ENCODE assay signal across 8 cellular contexts in genomic region chr19:46546194-46546896, GRCh38. TPM values are rescaled to one million over a fixed set of nuclear protein-coding genes. Genes with fewer than 3 reads are reported as not detected.
A peak's percentile ranks its signal among the peaks of the same experiment; 100 is the strongest.
DNase-seq lines count a peak whose midpoint lies in the region; ATAC-seq, FAIRE-seq and TF ChIP-seq lines count a peak whose summit lies in the region.

No MANE protein-coding gene starts in this region.

- TF ChIP-seq POLR2A in right lobe of liver (IDR thresholded peaks at IDR 0.05) (no peak), GM12892 (IDR thresholded peaks at IDR 0.05; ENCODE audit: low read depth, low read length) (no peak)

- intact Hi-C loops in right lobe of liver (cut with DNase I): no loop called here
- intact Hi-C loops in aorta (cut with DNase I): no loop called here

- H3K9me3 ChIP-seq in right lobe of liver (no peaks in the 10 kb centered on the region), aorta (ENCODE audit: control insufficient read depth, low read length) (peaks cover 4% of the 10 kb centered on the region)

- H3K4me1 ChIP-seq in right lobe of liver (no peaks in the 10 kb centered on the region), aorta (ENCODE audit: control insufficient read depth in 1 of 2, insufficient read depth in 2 of 2, low read length in 2 of 2) (no peaks in the 10 kb centered on the region)

- peak overlapping the region; percentile 33 to 55 (median 33) for H3K4me3 ChIP-seq in right lobe of liver
- no peak overlapping the region for H3K4me3 ChIP-seq in aorta (ENCODE audit: low read length in 2 of 2)

- in situ Hi-C loops in T47D (cut with HindIII; ENCODE audit: low pct_unique_long_range_greater_than_20kb, low sequenced_read_pairs): no loop called here

- no peak for TF ChIP-seq CTCF in right lobe of liver (IDR thresholded peaks at IDR 0.05)

- H3K27me3 ChIP-seq in right lobe of liver (no peaks in the 10 kb centered on the region), aorta (ENCODE audit: control insufficient read depth in 1 of 2, insufficient read depth in 2 of 2, low read length in 1 of 2) (peaks cover 0 to 2% of the 10 kb centered on the region in 2 donors)

- no peaks in the 10 kb centered on the region for H3K36me3 ChIP-seq in right lobe of liver
- H3K36me3 ChIP-seq in aorta (ENCODE audit: control insufficient read depth in 1 of 2, insufficient read depth in 2 of 2, low read length in 1 of 2): no peaks in the 10 kb centered on the region

- peak; percentile 10 for DNase-seq in ELR (ENCODE audit: low read depth)
- DNase-seq in NAMALWA (ENCODE audit: low spot score): peak; percentile 35
- DNase-seq in T47D (ENCODE audit: low read depth in 1 of 2, low spot score in 1 of 2): peak; percentile 11 to 76
- peak; percentile 66 to 79 (median 77) for DNase-seq in right lobe of liver
- peak; percentile 46 for DNase-seq in urothelium cell line (ENCODE audit: low spot score)
- no peak for DNase-seq in GM19240 (ENCODE audit: insufficient read length, low spot score)
- no peak for DNase-seq in aorta
- DNase-seq in GM12892 (ENCODE audit: insufficient read length): no peak

- ATAC-seq in right lobe of liver (peak; percentile 89 to 92 (median 91)), aorta (ENCODE audit: low FRiP score) (no peak)

- FAIRE-seq in urothelium cell line (lab: Jason Lieb, UNC) (no peak), GM12892 (lab: Jason Lieb, UNC) (no peak)

- peak overlapping the region in 1 of 3 donors; percentile 12 for H3K27ac ChIP-seq in right lobe of liver
- no peak overlapping the region for H3K27ac ChIP-seq in aorta (ENCODE audit: low read depth in 1 of 2, low read length in 2 of 2)

- WGBS in right lobe of liver (ENCODE audit: insufficient coverage, low coverage, low lambda C conversion rate, missing lambda C conversion rate): 14% methylated on average over 6 of the region's 7 CpGs
- WGBS in aorta, 2 donors: 54 to 68% methylated on average over 7 of the region's 7 CpGs

RNA-seq across cellular contexts. Expression of gene PNMA8B, which starts 50.7 kb away (rescaled TPM):
- under 1 TPM; 0.20 to 0.55 (median 0.33) TPM for total RNA-seq in right lobe of liver
- total RNA-seq in aorta: 1 to 10 TPM; 1.5 to 5.2 TPM
- under 1 TPM; 0.75 to 0.82 TPM for polyA plus RNA-seq in aorta
- not detected for polyA plus RNA-seq in GM12892 (2012; ENCODE audit: missing spikeins)

RNA-seq across cellular contexts. Expression of gene CALM3, which starts 54.8 kb away (rescaled TPM):
- total RNA-seq in right lobe of liver (100 to 1,000 TPM in 1 of 6 experiments, 10 to 100 TPM in 5; 83.8 to 119 (median 92.2) TPM), aorta (100 to 1,000 TPM; 212 to 237 TPM)
- polyA plus RNA-seq in aorta: 100 to 1,000 TPM; 197 to 240 TPM
- polyA plus RNA-seq in GM12892 (2012; ENCODE audit: missing spikeins): 340 TPM

Comparison
In these comparisons a context has a peak if more than half of its experiments do, and no peak if none do; other contexts are left out.
1. DNase-seq: peak in ELR (single experiment), NAMALWA (single experiment), T47D (2 of 2), right lobe of liver (3 of 3) and urothelium cell line (single experiment); none in GM19240 (single experiment), aorta (0 of 2) and GM12892 (single experiment).
2. H3K4me3 ChIP-seq: peak in right lobe of liver (3 of 3); none in aorta (0 of 2).